ENCODE assay signal across 10 cellular contexts in the genomic region with DNA sequence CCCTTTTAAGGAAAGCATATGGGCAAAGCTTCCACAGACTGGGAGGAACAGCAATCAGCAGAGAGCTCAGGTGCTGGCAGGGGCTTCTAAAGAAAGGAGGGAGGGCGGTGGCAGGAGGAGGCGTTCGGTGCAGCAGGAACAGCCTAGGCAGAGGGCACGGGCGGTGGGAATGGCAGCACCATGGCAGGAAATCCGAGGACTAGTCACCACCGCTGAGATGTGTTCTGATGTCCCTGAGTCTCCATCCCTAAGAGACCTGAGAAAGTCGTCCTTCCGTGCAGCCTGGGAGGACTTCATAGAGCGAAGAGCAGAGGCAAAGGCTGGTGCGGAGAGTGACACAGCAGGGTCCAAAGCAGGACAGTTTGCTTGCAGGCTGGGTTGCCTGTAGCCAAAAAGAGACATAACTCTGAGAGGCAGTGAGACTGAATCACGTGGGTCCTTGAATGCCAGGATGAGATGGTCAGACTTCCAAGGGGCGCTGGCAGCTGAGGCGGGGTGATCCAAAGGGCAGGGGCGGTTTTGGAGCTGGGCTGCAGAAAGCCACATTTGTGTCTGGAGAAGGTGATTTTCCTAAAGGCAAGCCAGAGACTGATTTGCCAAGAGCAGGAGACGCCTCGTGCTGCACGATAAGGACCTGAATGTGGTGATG. TPM values are rescaled to one million over a fixed set of nuclear protein-coding genes. Genes with fewer than 3 reads are reported as not detected.
A peak's percentile ranks its signal among the peaks of the same experiment; 100 is the strongest.
DNase-seq lines count a peak whose midpoint lies in the region; ATAC-seq and TF ChIP-seq lines count a peak whose summit lies in the region.
"Had no signal": no experiment of that assay in that cellular context is flagged by ENCODE, and none has a peak within 500 bp of the region (broad histone marks: within the 10 kb centered on the region; RNA-seq: fewer than 3 reads in every experiment).

No MANE protein-coding gene starts in this region.

- TF ChIP-seq CTCF in BJ (IDR thresholded peaks at IDR 0.05; ENCODE audit: insufficient read depth, low read depth, low read length) (no peak), GM23338 (conservative IDR thresholded peaks at IDR 0.05; ENCODE audit: low read depth in 2 of 2) (no peak), nephron progenitor cell (IDR thresholded peaks at IDR 0.05) (no peak)

- no peak overlapping the region for H3K4me3 ChIP-seq in BJ (ENCODE audit: low read depth, low read length)
- peak overlapping the region; percentile 74 for H3K4me3 ChIP-seq in GM23338

- DNase-seq in BJ (ENCODE audit: low read depth) (peak; percentile 17), GM23338 (ENCODE audit: low spot score) (peak; percentile 34), cerebellum (ENCODE audit: low spot score) (peak; percentile 20), nephron progenitor cell (no peak), NCI-H446 treated with DMSO at 0.1 percent for 48 hours (lab: John Stamatoyannopoulos, UW) (no peak)
- no peak for DNase-seq in activated CD4-positive, CD25-positive, alpha-beta regulatory T cell treated with anti-CD3 and anti-CD28 coated beads, Interleukin-2, amount 50 U/mL, for 72 hours
- DNase-seq: midbrain, NCI-H1694 had no signal

- peaks cover 18% of the 10 kb centered on the region for H3K4me1 ChIP-seq in GM23338 (ENCODE audit: insufficient read depth)

- no peak overlapping the region for H3K27ac Mint-ChIP-seq in GM23338
- H3K27ac Mint-ChIP-seq in nephron progenitor cell, result no peak overlapping the region

- ATAC-seq in GM23338, result peak; percentile 1; the same call in 1 of the 3 replicates
- ATAC-seq in HG03196 (IDR thresholded peaks at IDR 0.05; ENCODE audit: unreplicated experiment), result no peak
- no peak for ATAC-seq in GM19328 (IDR thresholded peaks at IDR 0.05; ENCODE audit: unreplicated experiment)

- H4K20me1 ChIP-seq in GM23338 (replicated peaks; ENCODE audit: insufficient read depth), result no peaks in the 10 kb centered on the region

- H3F3A ChIP-seq in GM23338 (replicated peaks; ENCODE audit: low read depth), result peaks cover 6% of the 10 kb centered on the region; the same call in 1 of the 2 replicates

- H3K27me3 ChIP-seq in BJ (ENCODE audit: control insufficient read depth, insufficient read depth, low read length) (no peaks in the 10 kb centered on the region), GM23338 (ENCODE audit: insufficient read depth) (peaks cover 51% of the 10 kb centered on the region)

- no peak overlapping the region for H3K27ac ChIP-seq in GM23338 (ENCODE audit: low read depth)

- peak overlapping the region; percentile 97 for H3K4me2 ChIP-seq in GM23338

- H3K9me2 ChIP-seq in GM23338 (ENCODE audit: insufficient read depth), result no peaks in the 10 kb centered on the region

- H3K9me3 Mint-ChIP-seq in GM23338 (no peaks in the 10 kb centered on the region), nephron progenitor cell (peaks cover 21% of the 10 kb centered on the region)

- H3K4me1 Mint-ChIP-seq in GM23338 (peaks cover 19% of the 10 kb centered on the region), nephron progenitor cell (peaks cover 27% of the 10 kb centered on the region)

- peak overlapping the region; percentile 72 for H3K4me3 Mint-ChIP-seq in GM23338
- H3K4me3 Mint-ChIP-seq in nephron progenitor cell, result peak overlapping the region; percentile 70

- H3K36me3 ChIP-seq in BJ (ENCODE audit: control insufficient read depth, insufficient read depth, low read length) (no peaks in the 10 kb centered on the region), GM23338 (ENCODE audit: insufficient read depth) (no peaks in the 10 kb centered on the region; the same call in 1 of the 2 replicates)

- no peaks in the 10 kb centered on the region; the same call in 2 of the 3 replicates for H3K36me3 Mint-ChIP-seq in GM23338 (ENCODE audit: low read depth)
- H3K36me3 Mint-ChIP-seq in nephron progenitor cell (ENCODE audit: low read depth), result no peaks in the 10 kb centered on the region

- H3K79me2 ChIP-seq in GM23338 (replicated peaks; ENCODE audit: insufficient read depth), result no peaks in the 10 kb centered on the region

- CTCF ChIA-PET in BJ (lab: Yijun Ruan, JAX), result interaction anchor here (0.8 to 3.7 kb wide), 5 partner anchors 9 to 499 kb away, joined by 3 to 24 read pairs (median 6); no protein-coding TSS in a partner anchor

- H3K27me3 Mint-ChIP-seq in GM23338 (ENCODE audit: insufficient read depth, low read depth, poor library complexity) (peaks cover 42% of the 10 kb centered on the region), nephron progenitor cell (ENCODE audit: low read depth, poor library complexity) (peaks cover 85% of the 10 kb centered on the region)

- POLR2A ChIA-PET in BJ (lab: Charles Lee), result no interaction called here

- H2AFZ ChIP-seq in GM23338, result peak overlapping the region; percentile 72

TF ChIP-seq in GM23338, 12 proteins besides CTCF, POLR2A, EP300 and RAD21 (continues in another document):
- TF ChIP-seq CREB1 (CRISPR knock-in tag; IDR thresholded peaks at IDR 0.05; ENCODE audit: low read depth), result no peak
- no peak for TF ChIP-seq ZNF114 (CRISPR knock-in tag; IDR thresholded peaks at IDR 0.05)
- TF ChIP-seq NANOG (IDR thresholded peaks at IDR 0.05; ENCODE audit: borderline replicate concordance), result no peak
- TF ChIP-seq EZH2 (IDR thresholded peaks at IDR 0.05; ENCODE audit: low read depth, unreplicated experiment), result no peak
- no peak for TF ChIP-seq STAT1 (IDR thresholded peaks at IDR 0.05; ENCODE audit: unreplicated experiment)
- no peak for TF ChIP-seq POLR2AphosphoS5 (IDR thresholded peaks at IDR 0.05; ENCODE audit: low read depth)
- no peak for TF ChIP-seq REST (IDR thresholded peaks at IDR 0.05; ENCODE audit: unreplicated experiment)
- no peak for TF ChIP-seq JUNB (IDR thresholded peaks at IDR 0.05; ENCODE audit: unreplicated experiment)
- TF ChIP-seq, protein P1, sequence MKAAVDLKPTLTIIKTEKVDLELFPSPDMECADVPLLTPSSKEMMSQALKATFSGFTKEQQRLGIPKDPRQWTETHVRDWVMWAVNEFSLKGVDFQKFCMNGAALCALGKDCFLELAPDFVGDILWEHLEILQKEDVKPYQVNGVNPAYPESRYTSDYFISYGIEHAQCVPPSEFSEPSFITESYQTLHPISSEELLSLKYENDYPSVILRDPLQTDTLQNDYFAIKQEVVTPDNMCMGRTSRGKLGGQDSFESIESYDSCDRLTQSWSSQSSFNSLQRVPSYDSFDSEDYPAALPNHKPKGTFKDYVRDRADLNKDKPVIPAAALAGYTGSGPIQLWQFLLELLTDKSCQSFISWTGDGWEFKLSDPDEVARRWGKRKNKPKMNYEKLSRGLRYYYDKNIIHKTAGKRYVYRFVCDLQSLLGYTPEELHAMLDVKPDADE (IDR thresholded peaks at IDR 0.05), result no peak
- TF ChIP-seq ZNF331 (CRISPR knock-in tag; IDR thresholded peaks at IDR 0.05; ENCODE audit: low read depth), result no peak

RNA-seq across cellular contexts. Expression of gene GRID1, which starts 35.8 kb away (rescaled TPM):
- polyA plus RNA-seq in BJ (2011; rRNA removed), result 0.20 and 0.49 TPM in 2 replicates
- 0.85 and 0.87 TPM in 2 replicates for polyA minus RNA-seq in BJ (2011; rRNA and poly(A)+ RNA removed)
- 0.14 and 0.82 TPM in 2 replicates for total RNA-seq in GM23338 (2014; rRNA removed; shearing (Covaris generic))
- polyA plus RNA-seq in GM23338 (2016; fragmentation: Nextera tagmentation; extraction: Ambion mirVana), result 0.09 and 0.15 TPM in 2 replicates
- total RNA-seq in cerebellum, result 15.8 TPM

Comparison
In these comparisons a context has a peak if more than half of its experiments do, and no peak if none do; other contexts are left out.
1. DNase-seq: peak in BJ (single experiment), GM23338 (single experiment) and cerebellum (single experiment); none in nephron progenitor cell (single experiment), activated CD4-positive, CD25-positive, alpha-beta regulatory T cell treated with anti-CD3 and anti-CD28 coated beads, Interleukin-2, amount 50 U/mL, for 72 hours (single experiment) and NCI-H446 treated with DMSO at 0.1 percent for 48 hours (single experiment).